Comparison of ENCODE assay signal across 24 cellular contexts in genomic region chr10:130889240-130889639, GRCh38.
DNase-seq lines count a peak whose midpoint lies in the region; ATAC-seq, FAIRE-seq and TF ChIP-seq lines count a peak whose summit lies in the region.
"Had no signal": no experiment of that assay in that cellular context is flagged by ENCODE, and none has a peak within 500 bp of the region (broad histone marks: within the 10 kb centered on the region; RNA-seq: fewer than 3 reads in every experiment).

No MANE protein-coding gene starts in this region.

- no peak for TF ChIP-seq CTCF in nephron progenitor cell (IDR thresholded peaks at IDR 0.05)

- FAIRE-seq in RCC 7860 (lab: Jason Lieb, UNC), result no peak
- FAIRE-seq: A549, G401.6, GM12892, H54 had no signal

- H3K4me1 ChIP-seq in BLaER1, result peaks cover 79% of the 10 kb centered on the region
- H3K4me1 ChIP-seq: A549, BE2C, Caco-2, HAP-1 had no signal

- H3K36me3 Mint-ChIP-seq in activated naive CD4-positive, alpha-beta T cell treated with anti-CD3 and anti-CD28 coated beads, Interleukin-2, amount 50 U/mL, for 72 hours, result peaks cover 0 to 4% of the 10 kb centered on the region in 2 donors
- H3K36me3 Mint-ChIP-seq in activated naive CD4-positive, alpha-beta T cell treated with anti-CD3 and anti-CD28 coated beads for 36 hours (ENCODE audit: low read depth), result no peaks in the 10 kb centered on the region
- H3K36me3 Mint-ChIP-seq in activated T-helper 2 cell treated with anti-CD3 and anti-CD28 coated beads, Interferon-gamma antibody, Interleukin-2, Interleukin-4, amounts not matched to agents 10 μg/mL and 5 μg/mL and 100 μg/mL, durations not matched to agents 14 hours and 24 hours and 36 hours (ENCODE audit: low read depth), result no peaks in the 10 kb centered on the region
- no peaks in the 10 kb centered on the region for H3K36me3 Mint-ChIP-seq in nephron progenitor cell (ENCODE audit: low read depth)
- H3K36me3 Mint-ChIP-seq: CD4-positive, CD25-positive, alpha-beta regulatory T cell; CD8-positive, alpha-beta T cell had no signal

- H3K27me3 ChIP-seq in BLaER1, result no peaks in the 10 kb centered on the region
- H3K27me3 ChIP-seq: BE2C had no signal

- no peak overlapping the region for H3K4me3 ChIP-seq in BLaER1
- H3K4me3 ChIP-seq: A549, HAP-1 had no signal

- peak overlapping the region; percentile 83 for H3K4me2 ChIP-seq in BLaER1
- H3K4me2 ChIP-seq: A549 had no signal

- no peaks in the 10 kb centered on the region for H4K20me1 ChIP-seq in BLaER1

- H3K4me3 Mint-ChIP-seq in activated naive CD4-positive, alpha-beta T cell treated with anti-CD3 and anti-CD28 coated beads for 36 hours, result no peak overlapping the region
- H3K4me3 Mint-ChIP-seq in activated T-helper 2 cell treated with anti-CD3 and anti-CD28 coated beads, Interferon-gamma antibody, Interleukin-2, Interleukin-4, amounts not matched to agents 10 μg/mL and 5 μg/mL and 100 μg/mL, durations not matched to agents 14 hours and 24 hours and 36 hours (ENCODE audit: low read depth), result no peak overlapping the region
- no peak overlapping the region for H3K4me3 Mint-ChIP-seq in nephron progenitor cell
- H3K4me3 Mint-ChIP-seq: CD4-positive, CD25-positive, alpha-beta regulatory T cell; CD8-positive, alpha-beta T cell; HFFc6 had no signal

- peak overlapping the region; percentile 78 for H3K27ac ChIP-seq in BLaER1
- H3K27ac ChIP-seq: A549, C4-2B had no signal

- H3K9me3 ChIP-seq in BLaER1, result no peaks in the 10 kb centered on the region
- H3K9me3 ChIP-seq: A549, BE2C, Caco-2, HAP-1 had no signal

- intact Hi-C loops in activated naive CD4-positive, alpha-beta T cell treated with anti-CD3 and anti-CD28 coated beads for 36 hours (cut with micrococcal nuclease), result no loop called here
- intact Hi-C loops in activated T-helper 2 cell treated with anti-CD3 and anti-CD28 coated beads, Interferon-gamma antibody, Interleukin-2, Interleukin-4, amounts not matched to agents 10 μg/mL and 5 μg/mL and 100 μg/mL, durations not matched to agents 14 hours and 24 hours and 36 hours (cut with micrococcal nuclease), result no loop called here

- peak overlapping the region in 1 of 2 donors; percentile 33 for H3K27ac Mint-ChIP-seq in activated naive CD4-positive, alpha-beta T cell treated with anti-CD3 and anti-CD28 coated beads, Interleukin-2, amount 50 U/mL, for 72 hours
- no peak overlapping the region for H3K27ac Mint-ChIP-seq in activated naive CD4-positive, alpha-beta T cell treated with anti-CD3 and anti-CD28 coated beads for 36 hours
- H3K27ac Mint-ChIP-seq in activated T-helper 2 cell treated with anti-CD3 and anti-CD28 coated beads, Interferon-gamma antibody, Interleukin-2, Interleukin-4, amounts not matched to agents 10 μg/mL and 5 μg/mL and 100 μg/mL, durations not matched to agents 14 hours and 24 hours and 36 hours, result peak overlapping the region; percentile 18
- peak overlapping the region; percentile 96 for H3K27ac Mint-ChIP-seq in nephron progenitor cell
- H3K27ac Mint-ChIP-seq: CD4-positive, CD25-positive, alpha-beta regulatory T cell; CD8-positive, alpha-beta T cell; HFFc6 had no signal

- H3K9me3 Mint-ChIP-seq in activated naive CD4-positive, alpha-beta T cell treated with anti-CD3 and anti-CD28 coated beads, Interleukin-2, amount 50 U/mL, for 72 hours, result no peaks in the 10 kb centered on the region
- H3K9me3 Mint-ChIP-seq in activated naive CD4-positive, alpha-beta T cell treated with anti-CD3 and anti-CD28 coated beads for 36 hours, result no peaks in the 10 kb centered on the region
- no peaks in the 10 kb centered on the region for H3K9me3 Mint-ChIP-seq in activated T-helper 2 cell treated with anti-CD3 and anti-CD28 coated beads, Interferon-gamma antibody, Interleukin-2, Interleukin-4, amounts not matched to agents 10 μg/mL and 5 μg/mL and 100 μg/mL, durations not matched to agents 14 hours and 24 hours and 36 hours
- H3K9me3 Mint-ChIP-seq in nephron progenitor cell, result no peaks in the 10 kb centered on the region
- H3K9me3 Mint-ChIP-seq: CD8-positive, alpha-beta T cell had no signal

- H3K4me1 Mint-ChIP-seq in activated naive CD4-positive, alpha-beta T cell treated with anti-CD3 and anti-CD28 coated beads for 36 hours (ENCODE audit: low read depth), result peaks cover 2% of the 10 kb centered on the region
- no peaks in the 10 kb centered on the region for H3K4me1 Mint-ChIP-seq in activated T-helper 2 cell treated with anti-CD3 and anti-CD28 coated beads, Interferon-gamma antibody, Interleukin-2, Interleukin-4, amounts not matched to agents 10 μg/mL and 5 μg/mL and 100 μg/mL, durations not matched to agents 14 hours and 24 hours and 36 hours (ENCODE audit: low read depth)
- H3K4me1 Mint-ChIP-seq in nephron progenitor cell, result peaks cover 41% of the 10 kb centered on the region
- H3K4me1 Mint-ChIP-seq: CD4-positive, CD25-positive, alpha-beta regulatory T cell had no signal

- H3K27me3 Mint-ChIP-seq in activated naive CD4-positive, alpha-beta T cell treated with anti-CD3 and anti-CD28 coated beads for 36 hours (ENCODE audit: low read depth), result peaks cover 7% of the 10 kb centered on the region
- H3K27me3 Mint-ChIP-seq in activated T-helper 2 cell treated with anti-CD3 and anti-CD28 coated beads, Interferon-gamma antibody, Interleukin-2, Interleukin-4, amounts not matched to agents 10 μg/mL and 5 μg/mL and 100 μg/mL, durations not matched to agents 14 hours and 24 hours and 36 hours (ENCODE audit: low read depth), result no peaks in the 10 kb centered on the region
- peaks cover 23% of the 10 kb centered on the region for H3K27me3 Mint-ChIP-seq in nephron progenitor cell (ENCODE audit: low read depth, poor library complexity)
- H3K27me3 Mint-ChIP-seq: CD4-positive, CD25-positive, alpha-beta regulatory T cell had no signal

- ATAC-seq in activated naive CD4-positive, alpha-beta T cell treated with anti-CD3 and anti-CD28 coated beads, Interleukin-2, amount 50 U/mL, for 72 hours, result peak; percentile 60 to 61
- ATAC-seq: A549; CD8-positive, alpha-beta T cell had no signal

- no peak for DNase-seq in activated naive CD4-positive, alpha-beta T cell treated with anti-CD3 and anti-CD28 coated beads, Interleukin-2, amount 50 U/mL, for 72 hours (ENCODE audit: low spot score in 2 of 2)
- no peak for DNase-seq in activated naive CD4-positive, alpha-beta T cell treated with anti-CD3 and anti-CD28 coated beads for 36 hours
- no peak for DNase-seq in activated T-helper 2 cell treated with anti-CD3 and anti-CD28 coated beads, Interferon-gamma antibody, Interleukin-2, Interleukin-4, amounts not matched to agents 10 μg/mL and 5 μg/mL and 100 μg/mL, durations not matched to agents 14 hours and 24 hours and 36 hours (ENCODE audit: low spot score)
- DNase-seq in nephron progenitor cell (no peak), RCC 7860 (ENCODE audit: low spot score) (no peak), ecto neural progenitor cell (ENCODE audit: low spot score) (no peak)
- DNase-seq: 8988T; ACHN; AML-193; BE2C; Caco-2; CD4-positive, CD25-positive, alpha-beta regulatory T cell; CD8-positive, alpha-beta T cell; DMS153; DND-41; GOT3; HFFc6 had no signal

- CTCF ChIA-PET in activated naive CD4-positive, alpha-beta T cell treated with anti-CD3 and anti-CD28 coated beads for 36 hours (lab: Charles Lee), result no interaction called here

- no peak overlapping the region for H3K9ac ChIP-seq in BLaER1

- no peaks in the 10 kb centered on the region for H3K36me3 ChIP-seq in BLaER1
- H3K36me3 ChIP-seq: BE2C, HAP-1 had no signal
